In the genomic region with DNA sequence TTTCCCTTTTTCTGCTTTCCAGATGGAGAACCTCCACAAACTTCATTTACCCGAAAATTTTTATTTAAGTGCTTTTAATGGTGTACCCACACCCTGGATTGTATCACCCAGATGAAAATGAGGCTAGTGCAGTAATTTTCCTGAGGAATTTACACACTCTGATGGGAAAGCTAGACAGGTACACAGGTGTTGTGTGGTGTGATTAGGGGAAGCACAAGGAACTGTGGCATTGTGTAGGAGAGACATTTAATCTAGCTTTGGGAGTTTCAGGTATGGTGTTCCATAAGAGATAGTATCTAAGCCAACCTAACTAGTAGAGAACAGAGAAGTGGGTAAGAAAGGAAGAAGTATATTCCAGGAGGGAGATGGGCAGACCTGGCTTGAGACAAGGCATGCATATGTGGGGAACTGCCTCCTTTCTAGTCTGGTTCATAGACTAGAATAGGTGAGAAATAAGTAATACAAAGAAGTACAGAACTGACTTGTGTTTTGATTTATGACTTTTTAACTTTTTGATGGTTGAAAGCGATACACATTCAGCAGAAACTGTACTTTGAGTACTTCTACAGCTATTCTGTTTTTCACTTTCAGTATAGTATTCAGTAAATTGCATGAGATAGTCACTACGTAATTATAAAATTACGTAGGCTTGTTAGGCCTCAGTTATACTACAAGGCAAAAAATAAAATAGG, we compare ENCODE assay signal across 18 cellular contexts. TPM values are rescaled to one million over a fixed set of nuclear protein-coding genes. Genes with fewer than 3 reads are reported as not detected.
DNase-seq lines count a peak whose midpoint lies in the region; ATAC-seq and TF ChIP-seq lines count a peak whose summit lies in the region.
"Had no signal": no experiment of that assay in that cellular context is flagged by ENCODE, and none has a peak within 500 bp of the region (broad histone marks: within the 10 kb centered on the region; RNA-seq: fewer than 3 reads in every experiment).

No MANE protein-coding gene starts in this region.

- H3K27me3 Mint-ChIP-seq in activated CD4-positive, alpha-beta T cell treated with anti-CD3 and anti-CD28 coated beads, Interleukin-2, amount 10 ng/mL, durations not matched to agents 24 days and 14 days: no peaks in the 10 kb centered on the region

- DNase-seq in activated CD4-positive, alpha-beta T cell treated with anti-CD3 and anti-CD28 coated beads, Interleukin-2, amount 10 ng/mL, durations not matched to agents 24 days and 14 days: no peak
- DNase-seq in activated CD4-positive, alpha-beta T cell treated with anti-CD3 and anti-CD28 coated beads for 4 hours: no peak
- no peak for DNase-seq in omental fat pad (ENCODE audit: low spot score)
- no peak for DNase-seq in NCI-H146 (lab: John Stamatoyannopoulos, UW)
- DNase-seq in COLO668 (lab: John Stamatoyannopoulos, UW; ENCODE audit: unreplicated experiment): no peak
- DNase-seq: activated gamma-delta T cell treated with Interleukin-2 at 50 U/mL for 16 hours; Caco-2; central memory CD4-positive, alpha-beta T cell; IMR-90; kidney glomerular epithelial cell; NCI-H1092 treated with DMSO at 0.1 percent for 48 hours; NCI-H226; OCI-M1; posterior cingulate gyrus; trophoblast cell had no signal

- no peak overlapping the region for H3K4me3 Mint-ChIP-seq in activated CD4-positive, alpha-beta T cell treated with anti-CD3 and anti-CD28 coated beads, Interleukin-2, amount 10 ng/mL, durations not matched to agents 24 days and 14 days

- ATAC-seq in GM19397 (IDR thresholded peaks at IDR 0.05; ENCODE audit: unreplicated experiment) (peak; percentile 50), HG02852 (IDR thresholded peaks at IDR 0.05; ENCODE audit: unreplicated experiment) (peak; percentile 72), HG03571 (IDR thresholded peaks at IDR 0.05; ENCODE audit: unreplicated experiment) (peak; percentile 57), omental fat pad (ENCODE audit: low FRiP score) (no peak)

- no peak for TF ChIP-seq CTCF in omental fat pad (IDR thresholded peaks at IDR 0.05)

- H3K36me3 Mint-ChIP-seq in activated CD4-positive, alpha-beta T cell treated with anti-CD3 and anti-CD28 coated beads, Interleukin-2, amount 10 ng/mL, durations not matched to agents 24 days and 14 days (ENCODE audit: low read depth): peaks cover 75% of the 10 kb centered on the region

- peak overlapping the region; percentile 25 for H3K27ac Mint-ChIP-seq in activated CD4-positive, alpha-beta T cell treated with anti-CD3 and anti-CD28 coated beads, Interleukin-2, amount 10 ng/mL, durations not matched to agents 24 days and 14 days

- H3K9me3 Mint-ChIP-seq in activated CD4-positive, alpha-beta T cell treated with anti-CD3 and anti-CD28 coated beads, Interleukin-2, amount 10 ng/mL, durations not matched to agents 24 days and 14 days: no peaks in the 10 kb centered on the region

- peaks cover 23% of the 10 kb centered on the region for H3K4me1 Mint-ChIP-seq in activated CD4-positive, alpha-beta T cell treated with anti-CD3 and anti-CD28 coated beads, Interleukin-2, amount 10 ng/mL, durations not matched to agents 24 days and 14 days

- intact Hi-C loops in activated CD4-positive, alpha-beta T cell treated with anti-CD3 and anti-CD28 coated beads, Interleukin-2, amount 10 ng/mL, durations not matched to agents 24 days and 14 days (cut with micrococcal nuclease): loop anchor here (1.0 kb wide), 1 partner anchor 65 kb away; a partner anchor contains a TSS

RNA-seq across cellular contexts. Expression of a gene that starts 22.9 kb away (rescaled TPM):
- not detected in 2 replicates for total RNA-seq in activated CD4-positive, alpha-beta T cell treated with anti-CD3 and anti-CD28 coated beads, Interleukin-2, amount 10 ng/mL, durations not matched to agents 24 days and 14 days
- 1 to 10 TPM in 2 of 4 donors, under 1 TPM in 1, not detected in 1; 0.56 to 2.2 (median 1.4) TPM for total RNA-seq in omental fat pad
